ENCODE assay signal across 15 cellular contexts in the genomic region with DNA sequence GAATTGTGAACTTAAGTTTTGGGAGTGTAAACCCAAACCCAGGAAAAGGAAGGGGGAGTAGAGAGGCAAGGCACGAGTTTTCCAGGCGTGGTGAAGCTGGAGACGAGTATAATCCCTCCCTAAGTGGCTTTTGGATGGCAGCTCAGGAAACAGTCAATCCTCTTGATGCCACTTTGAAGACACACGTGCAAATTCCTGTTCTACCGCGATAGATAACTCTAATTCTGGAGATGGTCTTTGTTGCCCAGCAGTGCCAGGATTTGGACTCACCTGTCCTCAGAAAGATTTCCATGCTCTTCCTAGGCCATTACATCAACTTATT. TPM values are rescaled to one million over a fixed set of nuclear protein-coding genes. Genes with fewer than 3 reads are reported as not detected.
DNase-seq lines count a peak whose midpoint lies in the region; FAIRE-seq and TF ChIP-seq lines count a peak whose summit lies in the region.
"Had no signal": no experiment of that assay in that cellular context is flagged by ENCODE, and none has a peak within 500 bp of the region (broad histone marks: within the 10 kb centered on the region; RNA-seq: fewer than 3 reads in every experiment).

No MANE protein-coding gene starts in this region.

- H3K4ac ChIP-seq in mesenchymal stem cell (ENCODE audit: low read depth in 1 of 2, low read length in 2 of 2), result no peak overlapping the region

- H3K4me3 ChIP-seq in HUES64 (ENCODE audit: low read length), result peak overlapping the region; percentile 56
- peak overlapping the region; percentile 70 for H3K4me3 ChIP-seq in endodermal cell (ENCODE audit: low read length)
- H3K4me3 ChIP-seq in MG63, result no peak overlapping the region
- H3K4me3 ChIP-seq in mesenchymal stem cell (ENCODE audit: insufficient read depth in 1 of 2, low read depth in 1 of 2, low read length in 2 of 2), result no peak overlapping the region
- H3K4me3 ChIP-seq: mucosa of descending colon, SJSA1 had no signal

- no peak overlapping the region for H3K27ac Mint-ChIP-seq in endodermal cell
- H3K27ac Mint-ChIP-seq in osteocyte (ENCODE audit: unreplicated experiment), result no peak overlapping the region
- H3K27ac Mint-ChIP-seq in immature natural killer cell, result no peak overlapping the region
- H3K27ac Mint-ChIP-seq: activated naive CD4-positive, alpha-beta T cell treated with anti-CD3 and anti-CD28 coated beads, Interleukin-2, amount 50 U/mL, for 24 hours; CD14-positive monocyte had no signal

- H2BK15ac ChIP-seq in mesenchymal stem cell (ENCODE audit: low read depth, poor library complexity, severe bottlenecking), result no peak overlapping the region

- DNase-seq in D721Med (ENCODE audit: insufficient read length, low spot score), result peak; percentile 15
- no peak for DNase-seq in endodermal cell
- DNase-seq in osteocyte (ENCODE audit: extremely low spot score, unreplicated experiment), result no peak
- DNase-seq in MG63, result no peak
- DNase-seq in mesenchymal stem cell, result no peak
- DNase-seq in NCI-H446 treated with DMSO at 0.1 percent for 48 hours (lab: John Stamatoyannopoulos, UW), result no peak
- no peak for DNase-seq in immature natural killer cell
- DNase-seq: MV-4-11, NCI-H774 had no signal

- no peak overlapping the region for H3K18ac ChIP-seq in mesenchymal stem cell (ENCODE audit: low read depth in 1 of 2, low read length in 2 of 2)

- H3K9me3 ChIP-seq in HUES64 (ENCODE audit: insufficient read depth, low read depth, low read length), result no peaks in the 10 kb centered on the region
- no peaks in the 10 kb centered on the region for H3K9me3 ChIP-seq in endodermal cell (ENCODE audit: control insufficient read depth, low read length)
- no peaks in the 10 kb centered on the region for H3K9me3 ChIP-seq in MG63
- no peaks in the 10 kb centered on the region for H3K9me3 ChIP-seq in mesenchymal stem cell (ENCODE audit: control insufficient read depth, low read length)
- H3K9me3 ChIP-seq: mucosa of descending colon, SJSA1 had no signal

- peak; percentile 56 for FAIRE-seq in D721Med (lab: Jason Lieb, UNC)

- no peak overlapping the region for H3K23ac ChIP-seq in mesenchymal stem cell (ENCODE audit: low read length in 2 of 2)

- H3K36me3 ChIP-seq in HUES64 (ENCODE audit: insufficient read depth, low read length) (no peaks in the 10 kb centered on the region), endodermal cell (ENCODE audit: control insufficient read depth, insufficient read depth, low read length) (no peaks in the 10 kb centered on the region), MG63 (no peaks in the 10 kb centered on the region), mesenchymal stem cell (ENCODE audit: control insufficient read depth in 1 of 2, insufficient read depth in 2 of 2, low read depth in 1 of 2, low read length in 2 of 2) (no peaks in the 10 kb centered on the region)
- H3K36me3 ChIP-seq: SJSA1 had no signal

- H3K4me1 Mint-ChIP-seq in endodermal cell (peaks cover 12% of the 10 kb centered on the region), osteocyte (ENCODE audit: unreplicated experiment) (peaks cover 13% of the 10 kb centered on the region), immature natural killer cell (peaks cover 0 to 4% of the 10 kb centered on the region in 2 donors)
- H3K4me1 Mint-ChIP-seq: activated naive CD4-positive, alpha-beta T cell treated with anti-CD3 and anti-CD28 coated beads, Interleukin-2, amount 50 U/mL, for 24 hours had no signal

- TF ChIP-seq CTCF in D721Med (IDR thresholded peaks at IDR 0.05; ENCODE audit: insufficient read depth, missing control alignments), result no peak
- TF ChIP-seq CTCF in endodermal cell (conservative IDR thresholded peaks at IDR 0.05), result no peak
- no peak for TF ChIP-seq CTCF in osteocyte (IDR thresholded peaks at IDR 0.05)

- H3K9me3 Mint-ChIP-seq in endodermal cell, result no peaks in the 10 kb centered on the region
- no peaks in the 10 kb centered on the region for H3K9me3 Mint-ChIP-seq in osteocyte (ENCODE audit: unreplicated experiment)
- H3K9me3 Mint-ChIP-seq in immature natural killer cell, result peaks cover 8 to 24% (median 18%) of the 10 kb centered on the region in 6 donors
- H3K9me3 Mint-ChIP-seq: activated naive CD4-positive, alpha-beta T cell treated with anti-CD3 and anti-CD28 coated beads, Interleukin-2, amount 50 U/mL, for 24 hours had no signal

- H3K4me1 ChIP-seq in HUES64 (ENCODE audit: insufficient read depth, low read length), result peaks cover 3% of the 10 kb centered on the region; the same call in 1 of the 2 replicates
- H3K4me1 ChIP-seq in endodermal cell (ENCODE audit: control insufficient read depth, insufficient read depth, low read length), result peaks cover 6% of the 10 kb centered on the region
- H3K4me1 ChIP-seq in mesenchymal stem cell (ENCODE audit: control insufficient read depth, insufficient read depth, low read depth, low read length), result peaks cover 17% of the 10 kb centered on the region

- H3K36me3 Mint-ChIP-seq in endodermal cell (ENCODE audit: low read depth) (no peaks in the 10 kb centered on the region), osteocyte (ENCODE audit: unreplicated experiment) (no peaks in the 10 kb centered on the region), immature natural killer cell (peaks cover 0 to 3% (median 3%) of the 10 kb centered on the region in 3 donors)
- H3K36me3 Mint-ChIP-seq: activated naive CD4-positive, alpha-beta T cell treated with anti-CD3 and anti-CD28 coated beads, Interleukin-2, amount 50 U/mL, for 24 hours; CD14-positive monocyte had no signal

- H3K79me1 ChIP-seq in mesenchymal stem cell (replicated peaks; ENCODE audit: low read length, poor library complexity, severe bottlenecking), result no peaks in the 10 kb centered on the region

- no peak overlapping the region for H3K14ac ChIP-seq in mesenchymal stem cell (ENCODE audit: low read length in 2 of 2)

- H3K9ac ChIP-seq in HUES64 (ENCODE audit: low read depth, low read length) (no peak overlapping the region), endodermal cell (ENCODE audit: extremely low read depth, low read length, poor library complexity, severe bottlenecking) (no peak overlapping the region), mesenchymal stem cell (ENCODE audit: low read length) (no peak overlapping the region)

- no peak overlapping the region for H2AK5ac ChIP-seq in mesenchymal stem cell (ENCODE audit: low read length, severe bottlenecking)

- H2AFZ ChIP-seq in mesenchymal stem cell (ENCODE audit: low read depth, low read length), result no peak overlapping the region

- no peak overlapping the region for H2BK12ac ChIP-seq in mesenchymal stem cell (ENCODE audit: low read length in 2 of 2)

- H2BK120ac ChIP-seq in mesenchymal stem cell (ENCODE audit: low read depth, low read length), result no peak overlapping the region

- H3K4me2 ChIP-seq in mesenchymal stem cell (ENCODE audit: low read length, poor library complexity, severe bottlenecking), result no peak overlapping the region

- no peak overlapping the region for H4K91ac ChIP-seq in mesenchymal stem cell (ENCODE audit: low read length)

- WGBS in HUES64, result 8% methylated on average over 6 of the region's 6 CpGs
- 3 to 6% methylated on average over 6 of the region's 6 CpGs for WGBS in endodermal cell (ENCODE audit: insufficient coverage in 1 of 2, insufficient read length in 1 of 2), 2 experiments
- WGBS in mesenchymal stem cell, result 23% methylated on average over 6 of the region's 6 CpGs

- H3K27me3 ChIP-seq in HUES64 (ENCODE audit: insufficient read depth, low read length), result peaks cover 79% of the 10 kb centered on the region
- H3K27me3 ChIP-seq in endodermal cell (ENCODE audit: control insufficient read depth, insufficient read depth, low read length, poor library complexity, severe bottlenecking), result peaks cover 78% of the 10 kb centered on the region
- peaks cover 60% of the 10 kb centered on the region for H3K27me3 ChIP-seq in MG63
- H3K27me3 ChIP-seq in mesenchymal stem cell (ENCODE audit: control insufficient read depth in 1 of 2, insufficient read depth in 1 of 2, low read length in 2 of 2), result peaks cover 62 to 67% of the 10 kb centered on the region in 2 experiments

- H3K27ac ChIP-seq in HUES64 (ENCODE audit: low read depth, low read length) (no peak overlapping the region), endodermal cell (ENCODE audit: low read depth, low read length) (no peak overlapping the region), mesenchymal stem cell (ENCODE audit: low read length, poor library complexity, severe bottlenecking) (no peak overlapping the region)
- H3K27ac ChIP-seq: SJSA1 had no signal

- H3K27me3 Mint-ChIP-seq in endodermal cell (ENCODE audit: insufficient read depth) (peaks cover 77% of the 10 kb centered on the region), osteocyte (ENCODE audit: unreplicated experiment) (peaks cover 85% of the 10 kb centered on the region), immature natural killer cell (ENCODE audit: low read depth in 3 of 3) (peaks cover 18 to 30% (median 19%) of the 10 kb centered on the region in 3 donors)

- H3K4me3 Mint-ChIP-seq in endodermal cell, result peak overlapping the region; percentile 64
- H3K4me3 Mint-ChIP-seq in osteocyte (ENCODE audit: unreplicated experiment), result peak overlapping the region; percentile 39
- H3K4me3 Mint-ChIP-seq in immature natural killer cell, result no peak overlapping the region
- H3K4me3 Mint-ChIP-seq: activated naive CD4-positive, alpha-beta T cell treated with anti-CD3 and anti-CD28 coated beads, Interleukin-2, amount 50 U/mL, for 24 hours had no signal

- no peak overlapping the region for H4K8ac ChIP-seq in mesenchymal stem cell (ENCODE audit: low read length)

- no peak overlapping the region for H2BK5ac ChIP-seq in mesenchymal stem cell (ENCODE audit: low read depth, low read length, poor library complexity, severe bottlenecking)

RNA-seq across cellular contexts. Expression of gene HS6ST3, which starts 2.0 kb away (rescaled TPM):
- polyA plus RNA-seq in HUES64 (2013, experiment 1 of 2), result 0.75 TPM
- 0.63 TPM for polyA plus RNA-seq in HUES64 (2013, experiment 2 of 2)
- total RNA-seq in endodermal cell, result 1 to 10 TPM in 1 of 2 donors, under 1 TPM in 1; 0.84 to 1.1 TPM
- polyA plus RNA-seq in endodermal cell (2013, experiment 1 of 2), result 2.2 TPM
- polyA plus RNA-seq in endodermal cell (2013, experiment 2 of 2), result 2.1 TPM
- total RNA-seq in osteocyte, result not detected in 2 replicates
- 0.02 TPM in 1 of 2 replicates, not detected in the other for total RNA-seq in MG63 (2014; rRNA removed; shearing (Covaris generic); ENCODE audit: low replicate concordance)
- 0.07 TPM for polyA plus RNA-seq in mesenchymal stem cell (2013, experiment 1 of 2)
- polyA plus RNA-seq in mesenchymal stem cell (2013, experiment 2 of 2), result 0.08 TPM
- polyA plus RNA-seq in immature natural killer cell, result not detected
- total RNA-seq: HT-29 had no signal
- polyA plus RNA-seq: CD14-positive monocyte had no signal

RNA-seq across cellular contexts. Expression of gene UGGT2, which starts 38.7 kb away (rescaled TPM):
- 16.5 TPM for polyA plus RNA-seq in HUES64 (2013, experiment 1 of 2)
- 19.9 TPM for polyA plus RNA-seq in HUES64 (2013, experiment 2 of 2)
- total RNA-seq in endodermal cell, result 10 to 100 TPM; 37.2 to 40.9 TPM
- 36.0 TPM for polyA plus RNA-seq in endodermal cell (2013, experiment 1 of 2)
- polyA plus RNA-seq in endodermal cell (2013, experiment 2 of 2), result 33.1 TPM
- 33.6 and 34.1 TPM in 2 replicates for total RNA-seq in osteocyte
- total RNA-seq in MG63 (2014; rRNA removed; shearing (Covaris generic); ENCODE audit: low replicate concordance), result 8.8 and 21.2 TPM in 2 replicates
- polyA plus RNA-seq in mesenchymal stem cell (2013, experiment 1 of 2), result 26.4 TPM
- polyA plus RNA-seq in mesenchymal stem cell (2013, experiment 2 of 2), result 28.3 TPM
- polyA plus RNA-seq in immature natural killer cell, result under 1 TPM in 1 of 3 donors, not detected in 2; 0.86 TPM

Comparison
In these comparisons a context has a peak if more than half of its experiments do, and no peak if none do; other contexts are left out.
1. H3K4me3 ChIP-seq: peak in HUES64 (single experiment) and endodermal cell (single experiment); none in MG63 (single experiment) and mesenchymal stem cell (0 of 2).
2. H3K4me3 Mint-ChIP-seq: peak in endodermal cell (single experiment) and osteocyte (single experiment); none in immature natural killer cell (0 of 5).